8 cellular contexts compared by ENCODE assay signal in genomic region chr2:113756088-113757058, GRCh38. TPM values are rescaled to one million over a fixed set of nuclear protein-coding genes. Genes with fewer than 3 reads are reported as not detected.
DNase-seq lines count a peak whose midpoint lies in the region; ATAC-seq and TF ChIP-seq lines count a peak whose summit lies in the region.

A gene with protein sequence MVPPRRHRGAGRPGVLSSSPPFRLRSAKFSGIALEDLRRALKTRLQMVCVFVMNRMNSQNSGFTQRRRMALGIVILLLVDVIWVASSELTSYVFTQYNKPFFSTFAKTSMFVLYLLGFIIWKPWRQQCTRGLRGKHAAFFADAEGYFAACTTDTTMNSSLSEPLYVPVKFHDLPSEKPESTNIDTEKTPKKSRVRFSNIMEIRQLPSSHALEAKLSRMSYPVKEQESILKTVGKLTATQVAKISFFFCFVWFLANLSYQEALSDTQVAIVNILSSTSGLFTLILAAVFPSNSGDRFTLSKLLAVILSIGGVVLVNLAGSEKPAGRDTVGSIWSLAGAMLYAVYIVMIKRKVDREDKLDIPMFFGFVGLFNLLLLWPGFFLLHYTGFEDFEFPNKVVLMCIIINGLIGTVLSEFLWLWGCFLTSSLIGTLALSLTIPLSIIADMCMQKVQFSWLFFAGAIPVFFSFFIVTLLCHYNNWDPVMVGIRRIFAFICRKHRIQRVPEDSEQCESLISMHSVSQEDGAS (minus strand): TSS chr2:113756642. CDS start chr2:113756409, 233 bp downstream.

- ATAC-seq in HG02884 (IDR thresholded peaks at IDR 0.05; ENCODE audit: unreplicated experiment) (peak; percentile 82), heart left ventricle (peak; percentile 97 to 99 (median 98)), upper lobe of left lung (ENCODE audit: low FRiP score in 2 of 2) (peak; percentile 99)

- 0 to 1% (median 0%) methylated on average over 36 to 99 of the region's 99 CpGs for WGBS in adrenal gland, 4 donors
- 0% methylated on average over 64 to 99 of the region's 99 CpGs for WGBS in heart left ventricle, 4 donors
- 1% methylated on average over 58 to 66 of the region's 99 CpGs for WGBS in upper lobe of left lung, 2 donors

- H3K27ac ChIP-seq in adrenal gland (peak within 1 kb of the TSS; percentile 92 to 99 (median 96)), heart left ventricle (peak within 1 kb of the TSS; percentile 63 to 98 (median 95)), upper lobe of left lung (peak within 1 kb of the TSS; percentile 90 to 96 (median 94))

- H3K36me3 ChIP-seq in adrenal gland (replicated peaks in 1 of 2) (peaks cover 0 to 6% of the 10 kb centered on the region in 2 donors), heart left ventricle (peaks cover 0 to 27% (median 10%) of the 10 kb centered on the region in 9 donors), upper lobe of left lung (peaks cover 0 to 5% (median 1%) of the 10 kb centered on the region in 4 donors)

- no peaks in the 10 kb centered on the region for H3K27me3 ChIP-seq in adrenal gland
- H3K27me3 ChIP-seq in heart left ventricle = no peaks in the 10 kb centered on the region
- H3K27me3 ChIP-seq in upper lobe of left lung = no peaks in the 10 kb centered on the region

- no peaks in the 10 kb centered on the region for H3K9me3 ChIP-seq in adrenal gland (replicated peaks in 1 of 3)
- no peaks in the 10 kb centered on the region for H3K9me3 ChIP-seq in heart left ventricle
- H3K9me3 ChIP-seq in upper lobe of left lung = no peaks in the 10 kb centered on the region

- H3K4me1 ChIP-seq in adrenal gland (replicated peaks in 1 of 2) = peaks cover 0 to 34% of the 10 kb centered on the region in 2 donors
- peaks cover 0 to 38% (median 19%) of the 10 kb centered on the region in 12 donors for H3K4me1 ChIP-seq in heart left ventricle
- peaks cover 15 to 30% (median 24%) of the 10 kb centered on the region in 4 donors for H3K4me1 ChIP-seq in upper lobe of left lung

- TF ChIP-seq CTCF in adrenal gland (IDR thresholded peaks at IDR 0.05) = no peak
- TF ChIP-seq CTCF in heart left ventricle (IDR thresholded peaks at IDR 0.05) = no peak
- TF ChIP-seq CTCF in upper lobe of left lung (IDR thresholded peaks at IDR 0.05) = peak in 1 of 6 experiments; percentile 17

- intact Hi-C loops in adrenal gland (cut with DNase I) (loop anchor here in 1 of 2 donors (10.0 kb wide), 2 partner anchors 58 to 138 kb away; partner anchors contain the start of gene ACTR3), heart left ventricle (cut with DNase I) (loop anchor here in 8 of 10 donors (1.0 to 10.0 kb wide), 5 partner anchors 61 to 136 kb away; partner anchors contain the start of gene ACTR3 (in 4 of the 8)), posterior vena cava (cut with DNase I) (loop anchor here in 1 of 2 donors (10.0 kb wide), 2 partner anchors 138 to 178 kb away; partner anchors contain the start of gene ACTR3)

- peak within 1 kb of the TSS; percentile 87 to 96 (median 93) for H3K4me3 ChIP-seq in adrenal gland
- H3K4me3 ChIP-seq in heart left ventricle = peak within 1 kb of the TSS; percentile 68 to 97 (median 88)
- H3K4me3 ChIP-seq in upper lobe of left lung = peak within 1 kb of the TSS; percentile 60 to 90 (median 81)

- peak; percentile 91 for DNase-seq in NCI-H146 treated with DMSO at 0.1 percent for 48 hours (lab: John Stamatoyannopoulos, UW; ENCODE audit: unreplicated experiment)
- DNase-seq in T-helper 1 cell = peak; percentile 84 to 93 (median 90)
- peak; percentile 91 to 96 (median 93) for DNase-seq in adrenal gland
- peak; percentile 93 to 97 (median 95) for DNase-seq in heart left ventricle
- peak; percentile 97 for DNase-seq in posterior vena cava (ENCODE audit: low spot score)
- DNase-seq in upper lobe of left lung = peak; percentile 92 to 100

- peak in 1 of 4 donors; percentile 74 for TF ChIP-seq EP300 in upper lobe of left lung (IDR thresholded peaks at IDR 0.05)

- TF ChIP-seq POLR2A in GM15510 (IDR thresholded peaks at IDR 0.05; ENCODE audit: borderline replicate concordance, extremely low read depth, insufficient read length) = peak; percentile 84
- TF ChIP-seq POLR2A in adrenal gland (IDR thresholded peaks at IDR 0.05) = peak; percentile 83 to 97
- TF ChIP-seq POLR2A in heart left ventricle (IDR thresholded peaks at IDR 0.05) = peak in 1 of 2 donors; percentile 84
- peak; percentile 9 to 93 (median 74) for TF ChIP-seq POLR2A in upper lobe of left lung (IDR thresholded peaks at IDR 0.05)

RNA-seq across cellular contexts. Expression of the gene that starts here (rescaled TPM):
- total RNA-seq in adrenal gland = 100 to 1,000 TPM; 124 to 466 (median 241) TPM
- 100 to 1,000 TPM in 1 of 3 donors, 10 to 100 TPM in 2; 22.5 to 141 (median 49.9) TPM for polyA plus RNA-seq in adrenal gland
- 10 to 100 TPM; 38.2 to 97.2 (median 63.9) TPM for total RNA-seq in heart left ventricle
- polyA plus RNA-seq in heart left ventricle = 10 to 100 TPM; 22.6 to 39.0 TPM
- 10 to 100 TPM; 62.5 to 81.9 TPM for total RNA-seq in posterior vena cava
- 100 to 1,000 TPM in 1 of 6 donors, 10 to 100 TPM in 5; 38.8 to 118 (median 65.8) TPM for total RNA-seq in upper lobe of left lung

Comparison
In these comparisons a context has a peak if more than half of its experiments do, and no peak if none do; other contexts are left out.
1. Peak in every context shown above with its lines: DNase-seq, ATAC-seq, H3K4me3 ChIP-seq and H3K27ac ChIP-seq.